Comparison of ENCODE assay signal across 1 cellular context in the genomic region with DNA sequence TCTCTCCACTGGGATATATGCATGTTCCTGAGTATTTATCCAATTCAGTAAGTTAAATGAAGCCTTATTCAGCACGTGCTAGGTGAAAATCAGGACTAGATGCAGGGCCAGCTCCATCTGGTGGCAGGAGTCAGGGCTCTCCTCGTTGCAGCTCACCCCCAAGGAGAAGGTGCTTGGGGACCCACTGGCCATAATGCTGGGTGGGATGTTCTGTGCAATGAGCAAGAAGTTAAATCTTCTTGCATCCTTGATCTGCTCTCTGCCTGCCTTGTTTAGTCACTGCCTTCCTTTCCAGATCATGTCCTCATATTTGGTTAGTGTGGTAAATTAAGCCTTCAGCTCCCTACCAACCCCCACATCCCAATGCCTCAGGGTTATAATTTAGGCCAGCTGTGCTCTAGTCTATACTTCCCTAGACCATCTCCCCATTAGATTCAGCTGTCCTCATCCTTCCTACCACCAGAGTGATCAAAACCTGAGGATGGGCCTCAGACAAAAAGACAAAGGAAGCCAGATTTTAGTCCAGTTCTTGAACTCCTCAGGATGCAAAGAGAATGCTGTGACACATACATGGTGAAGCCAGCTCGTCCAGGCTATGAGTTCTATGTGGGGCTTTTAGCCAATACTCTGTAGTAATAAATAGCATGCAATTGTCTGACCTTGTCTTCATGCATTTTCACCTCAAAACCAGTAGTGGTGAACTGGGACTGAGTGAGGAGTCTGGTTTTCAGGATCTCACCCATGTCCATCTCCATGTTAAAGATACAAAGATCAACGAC.
TF ChIP-seq lines count a peak whose summit lies in the region.

No MANE protein-coding gene starts in this region.

TF ChIP-seq in A549, 52 proteins besides CTCF, POLR2A, EP300 and RAD21 (continued from another document):
- TF ChIP-seq, protein P1, sequence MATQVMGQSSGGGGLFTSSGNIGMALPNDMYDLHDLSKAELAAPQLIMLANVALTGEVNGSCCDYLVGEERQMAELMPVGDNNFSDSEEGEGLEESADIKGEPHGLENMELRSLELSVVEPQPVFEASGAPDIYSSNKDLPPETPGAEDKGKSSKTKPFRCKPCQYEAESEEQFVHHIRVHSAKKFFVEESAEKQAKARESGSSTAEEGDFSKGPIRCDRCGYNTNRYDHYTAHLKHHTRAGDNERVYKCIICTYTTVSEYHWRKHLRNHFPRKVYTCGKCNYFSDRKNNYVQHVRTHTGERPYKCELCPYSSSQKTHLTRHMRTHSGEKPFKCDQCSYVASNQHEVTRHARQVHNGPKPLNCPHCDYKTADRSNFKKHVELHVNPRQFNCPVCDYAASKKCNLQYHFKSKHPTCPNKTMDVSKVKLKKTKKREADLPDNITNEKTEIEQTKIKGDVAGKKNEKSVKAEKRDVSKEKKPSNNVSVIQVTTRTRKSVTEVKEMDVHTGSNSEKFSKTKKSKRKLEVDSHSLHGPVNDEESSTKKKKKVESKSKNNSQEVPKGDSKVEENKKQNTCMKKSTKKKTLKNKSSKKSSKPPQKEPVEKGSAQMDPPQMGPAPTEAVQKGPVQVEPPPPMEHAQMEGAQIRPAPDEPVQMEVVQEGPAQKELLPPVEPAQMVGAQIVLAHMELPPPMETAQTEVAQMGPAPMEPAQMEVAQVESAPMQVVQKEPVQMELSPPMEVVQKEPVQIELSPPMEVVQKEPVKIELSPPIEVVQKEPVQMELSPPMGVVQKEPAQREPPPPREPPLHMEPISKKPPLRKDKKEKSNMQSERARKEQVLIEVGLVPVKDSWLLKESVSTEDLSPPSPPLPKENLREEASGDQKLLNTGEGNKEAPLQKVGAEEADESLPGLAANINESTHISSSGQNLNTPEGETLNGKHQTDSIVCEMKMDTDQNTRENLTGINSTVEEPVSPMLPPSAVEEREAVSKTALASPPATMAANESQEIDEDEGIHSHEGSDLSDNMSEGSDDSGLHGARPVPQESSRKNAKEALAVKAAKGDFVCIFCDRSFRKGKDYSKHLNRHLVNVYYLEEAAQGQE (IDR thresholded peaks at IDR 0.05), result no peak
